ENCODE assay signal across 1 cellular context in genomic region chr6:149316740-149317655, GRCh38.
TF ChIP-seq lines count a peak whose summit lies in the region.

No MANE protein-coding gene starts in this region.

TF ChIP-seq in WTC11, 78 proteins besides CTCF, POLR2A, EP300 and RAD21 (continued from another document):
- TF ChIP-seq ZNF532 (CRISPR knock-in tag; IDR thresholded peaks at IDR 0.05; ENCODE audit: borderline replicate concordance), result no peak
- TF ChIP-seq SP1 (CRISPR knock-in tag; conservative IDR thresholded peaks at IDR 0.05), result peak; percentile 61; the same call in 1 of the 2 replicates
- peak; percentile 59; the same call in 1 of the 2 replicates for TF ChIP-seq E2F1 (CRISPR knock-in tag; IDR thresholded peaks at IDR 0.05)
- no peak for TF ChIP-seq CDX4 (CRISPR knock-in tag; IDR thresholded peaks at IDR 0.05; ENCODE audit: borderline replicate concordance)
- TF ChIP-seq KAT7 (CRISPR knock-in tag; IDR thresholded peaks at IDR 0.05; ENCODE audit: borderline replicate concordance), result no peak
- TF ChIP-seq ZMAT4 (CRISPR knock-in tag; IDR thresholded peaks at IDR 0.05), result no peak
- TF ChIP-seq E2F4 (CRISPR knock-in tag; IDR thresholded peaks at IDR 0.05; ENCODE audit: borderline replicate concordance, low read depth), result peak; percentile 20; the same call in 1 of the 2 replicates
